8 cellular contexts compared by ENCODE assay signal in the genomic region with DNA sequence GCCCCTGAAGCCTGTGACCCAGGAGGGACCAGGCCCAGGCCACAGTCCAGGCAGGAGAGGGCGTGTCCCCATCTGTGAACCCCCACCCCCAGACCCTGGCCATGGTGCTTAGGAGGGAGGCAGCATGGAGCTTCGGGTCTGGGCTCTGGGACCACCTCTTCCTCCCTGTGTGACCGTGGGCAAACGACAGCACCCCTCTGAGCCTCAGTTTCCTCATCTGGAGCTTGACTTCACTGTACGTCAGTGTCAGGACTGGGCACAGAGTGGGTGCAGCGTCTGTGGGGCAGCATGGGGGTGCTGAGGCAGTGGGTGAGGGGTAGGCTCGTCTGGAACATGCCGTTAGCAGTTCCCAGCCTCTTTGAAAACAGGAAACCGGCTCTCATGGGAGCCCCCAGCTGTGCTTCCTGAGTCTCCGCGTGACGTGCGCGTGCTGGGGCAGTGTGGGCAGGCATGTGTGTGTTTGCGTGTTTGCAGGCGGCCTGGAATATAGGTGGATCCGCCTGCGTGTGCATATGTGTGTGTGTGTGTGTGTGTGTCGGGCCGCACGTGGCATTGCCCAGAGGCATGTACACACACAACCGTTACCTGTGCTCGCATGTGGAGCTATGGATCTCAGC.
DNase-seq lines count a peak whose midpoint lies in the region; ATAC-seq lines count a peak whose summit lies in the region.

No MANE protein-coding gene starts in this region.

- H3K36me3 ChIP-seq in HUES6 (ENCODE audit: control insufficient read depth, insufficient read depth, low read length): no peaks in the 10 kb centered on the region

- no peaks in the 10 kb centered on the region for H3K27me3 ChIP-seq in HUES6 (ENCODE audit: control insufficient read depth, insufficient read depth, low read length)

- H3K9me3 ChIP-seq in HUES6 (ENCODE audit: control insufficient read depth, insufficient read depth, low read depth, low read length): no peaks in the 10 kb centered on the region

- H3K27ac ChIP-seq in HUES6 (ENCODE audit: low read depth, low read length): no peak overlapping the region

- ATAC-seq in GM18511 (IDR thresholded peaks at IDR 0.05; ENCODE audit: unreplicated experiment) (no peak), HG03196 (IDR thresholded peaks at IDR 0.05; ENCODE audit: unreplicated experiment) (no peak)

- peak; percentile 51 for DNase-seq in activated CD4-positive, alpha-beta T cell treated with anti-CD3 and anti-CD28 coated beads for 1 hour
- DNase-seq in effector CD8-positive, alpha-beta T cell (lab: John Stamatoyannopoulos, UW): peak; percentile 71
- DNase-seq in nucleus accumbens (lab: John Stamatoyannopoulos, UW) (peak in 30 of 56 donors; percentile 11 to 68 (median 34)), AG08395 (ENCODE audit: low spot score) (no peak), GM19240 (ENCODE audit: insufficient read length, low spot score) (no peak)

- H3K4me3 ChIP-seq in HUES6 (ENCODE audit: low read depth, low read length): peak overlapping the region; percentile 30; the same call in 1 of the 2 replicates

- no peak overlapping the region for H3K9ac ChIP-seq in HUES6 (ENCODE audit: low read length)

- peaks cover 8% of the 10 kb centered on the region for H3K4me1 ChIP-seq in HUES6 (ENCODE audit: control insufficient read depth, insufficient read depth, low read length)

Comparison
In these comparisons a context has a peak if more than half of its experiments do, and no peak if none do; other contexts are left out.
1. DNase-seq: peak in activated CD4-positive, alpha-beta T cell treated with anti-CD3 and anti-CD28 coated beads for 1 hour (single experiment), effector CD8-positive, alpha-beta T cell (single experiment) and nucleus accumbens (30 of 56); none in AG08395 (single experiment) and GM19240 (single experiment).